In the genomic region with DNA sequence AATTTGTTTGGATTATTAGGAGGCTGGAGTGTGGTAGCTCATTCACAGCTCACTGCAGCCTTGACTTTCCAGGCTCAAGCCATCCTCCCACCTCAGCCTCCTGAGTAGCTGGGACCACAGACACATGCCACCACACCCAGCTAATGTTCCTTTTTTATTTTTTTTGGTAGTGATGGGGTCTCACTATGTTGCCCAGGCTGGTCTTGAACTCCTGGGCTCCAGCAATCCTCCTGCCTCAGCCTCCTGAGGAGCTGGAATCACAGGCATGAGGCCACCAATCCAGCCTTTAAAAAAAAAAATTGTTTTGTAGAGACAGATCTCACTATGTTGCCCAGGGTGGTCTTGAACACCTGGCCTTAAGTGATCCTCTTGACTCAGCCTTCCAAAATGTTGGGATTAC, we compare ENCODE assay signal across 5 cellular contexts. TPM values are rescaled to one million over a fixed set of nuclear protein-coding genes. Genes with fewer than 3 reads are reported as not detected.
"Had no signal": no experiment of that assay in that cellular context is flagged by ENCODE, and none has a peak within 500 bp of the region (broad histone marks: within the 10 kb centered on the region; RNA-seq: fewer than 3 reads in every experiment).

No MANE protein-coding gene starts in this region.

RNA-seq across cellular contexts. Expression of a gene that starts 33.1 kb away (rescaled TPM):
- total RNA-seq: activated B cell treated with CpG ODN at 0.5 μM for 24 hours; activated CD4-positive, alpha-beta memory T cell treated with anti-CD3 and anti-CD28 coated beads, Interleukin-2, amount 10 ng/mL, durations not matched to agents 7 days and 5 days; activated CD4-positive, alpha-beta T cell treated with anti-CD3 and anti-CD28 coated beads, Interleukin-2, amount 10 ng/mL, durations not matched to agents 7 days and 5 days; activated CD8-positive, alpha-beta T cell treated with anti-CD3 and anti-CD28 coated beads, Interleukin-2, amount 10 ng/mL, durations not matched to agents 7 days and 5 days; T-helper 17 cell had no signal
